ENCODE assay signal across 16 cellular contexts in genomic region chrX:66042307-66043077, GRCh38. TPM values are rescaled to one million over a fixed set of nuclear protein-coding genes. Genes with fewer than 3 reads are reported as not detected.
A peak's percentile ranks its signal among the peaks of the same experiment; 100 is the strongest.
DNase-seq lines count a peak whose midpoint lies in the region; ATAC-seq, FAIRE-seq and TF ChIP-seq lines count a peak whose summit lies in the region.
"Had no signal": no experiment of that assay in that cellular context is flagged by ENCODE, and none has a peak within 500 bp of the region (broad histone marks: within the 10 kb centered on the region; RNA-seq: fewer than 3 reads in every experiment).

No MANE protein-coding gene starts in this region.

- H2AFZ ChIP-seq in osteoblast (ENCODE audit: low read length), result no peak overlapping the region

- no peak for TF ChIP-seq CTCF in osteoblast (IDR thresholded peaks at IDR 0.05; ENCODE audit: extremely low read depth, low read depth, low read length)

- DNase-seq in GM19239 (ENCODE audit: insufficient read length, low spot score) (no peak), osteoblast (ENCODE audit: insufficient read length, low spot score, missing footprints) (no peak), SHP77 treated with DMSO at 0.1 percent for 48 hours (lab: John Stamatoyannopoulos, UW) (no peak), NCI-H510A treated with DMSO at 0.1 percent for 48 hours (lab: John Stamatoyannopoulos, UW) (no peak)
- DNase-seq in stimulated activated effector memory CD8-positive, alpha-beta T cell treated with anti-CD3 and anti-CD28 coated beads, Interleukin-12 subunit alpha, Interleukin-12 subunit beta, amount 100 ng/mL, for 72 hours (ENCODE audit: low spot score in 2 of 2), result no peak
- DNase-seq: NCI-H524, pancreas, SJCRH30 had no signal

- no peaks in the 10 kb centered on the region for H3K27me3 ChIP-seq in osteoblast (ENCODE audit: insufficient read depth, low read length)
- H3K27me3 ChIP-seq: cardiac muscle cell, pancreas, SJCRH30 had no signal

- H3K79me2 ChIP-seq in osteoblast (ENCODE audit: insufficient read depth, low read length), result no peaks in the 10 kb centered on the region

- H3K27ac ChIP-seq in osteoblast (ENCODE audit: low read depth, low read length), result no peak overlapping the region
- H3K27ac ChIP-seq: cardiac muscle cell, pancreas, SJCRH30 had no signal

- no peak overlapping the region for H3K27ac Mint-ChIP-seq in stimulated activated effector memory CD8-positive, alpha-beta T cell treated with anti-CD3 and anti-CD28 coated beads, Interleukin-12 subunit alpha, Interleukin-12 subunit beta, amount 100 ng/mL, for 72 hours
- H3K27ac Mint-ChIP-seq: activated T-helper 2 cell treated with anti-CD3 and anti-CD28 coated beads, Interferon-gamma antibody, Interleukin-2, Interleukin-4, amounts not matched to agents 10 μg/mL and 5 μg/mL and 100 μg/mL, durations not matched to agents 14 hours and 24 hours and 36 hours had no signal

- peak; percentile 100 for FAIRE-seq in GM19239 (lab: Jason Lieb, UNC)
- FAIRE-seq: pancreas had no signal

- no peaks in the 10 kb centered on the region for H3K9me3 ChIP-seq in osteoblast (ENCODE audit: low read depth, low read length)
- H3K9me3 ChIP-seq: pancreas, SJCRH30 had no signal

- no peak overlapping the region for H3K4me3 ChIP-seq in osteoblast (ENCODE audit: insufficient read depth, low read length)
- H3K4me3 ChIP-seq: cardiac muscle cell, pancreas, SJCRH30 had no signal

- no peaks in the 10 kb centered on the region for H3K9me3 Mint-ChIP-seq in stimulated activated effector memory CD8-positive, alpha-beta T cell treated with anti-CD3 and anti-CD28 coated beads, Interleukin-12 subunit alpha, Interleukin-12 subunit beta, amount 100 ng/mL, for 72 hours

- H3K4me2 ChIP-seq in osteoblast (ENCODE audit: insufficient read depth, low read length), result no peak overlapping the region

- H3K4me1 ChIP-seq in osteoblast (ENCODE audit: insufficient read depth, low read length), result no peaks in the 10 kb centered on the region
- H3K4me1 ChIP-seq: pancreas, SJCRH30 had no signal

- H3K36me3 Mint-ChIP-seq in stimulated activated effector memory CD8-positive, alpha-beta T cell treated with anti-CD3 and anti-CD28 coated beads, Interleukin-12 subunit alpha, Interleukin-12 subunit beta, amount 100 ng/mL, for 72 hours, result no peaks in the 10 kb centered on the region

- no peak overlapping the region for H3K4me3 Mint-ChIP-seq in stimulated activated effector memory CD8-positive, alpha-beta T cell treated with anti-CD3 and anti-CD28 coated beads, Interleukin-12 subunit alpha, Interleukin-12 subunit beta, amount 100 ng/mL, for 72 hours
- H3K4me3 Mint-ChIP-seq: stimulated activated memory B cell treated with anti-CD40 and anti-IgM and Interleukin-4, amounts not matched to agents 10 μg/mL and 1 μg/mL and 100 μg/mL, for 72 hours had no signal

- no peaks in the 10 kb centered on the region for H4K20me1 ChIP-seq in osteoblast (ENCODE audit: insufficient read depth, low read length)

- no peaks in the 10 kb centered on the region for H3K36me3 ChIP-seq in osteoblast (ENCODE audit: insufficient read depth, low read length)
- H3K36me3 ChIP-seq: cardiac muscle cell, pancreas, SJCRH30 had no signal

- peak; percentile 48 for ATAC-seq in GM21786 (IDR thresholded peaks at IDR 0.05; ENCODE audit: unreplicated experiment)
- ATAC-seq in HG03175 (IDR thresholded peaks at IDR 0.05; ENCODE audit: unreplicated experiment), result peak; percentile 44
- peak; percentile 61 for ATAC-seq in stimulated activated effector memory CD8-positive, alpha-beta T cell treated with anti-CD3 and anti-CD28 coated beads, Interleukin-12 subunit alpha, Interleukin-12 subunit beta, amount 100 ng/mL, for 72 hours
- ATAC-seq: activated CD4-positive, CD25-positive, alpha-beta regulatory T cell treated with anti-CD3 and anti-CD28 coated beads, Interleukin-2, amount 50 U/mL, for 24 hours; pancreas; stimulated activated memory B cell treated with anti-CD40 and anti-IgM and Interleukin-4, amounts not matched to agents 10 μg/mL and 1 μg/mL and 100 μg/mL, for 72 hours had no signal

- peaks cover 23% of the 10 kb centered on the region for H3K4me1 Mint-ChIP-seq in stimulated activated effector memory CD8-positive, alpha-beta T cell treated with anti-CD3 and anti-CD28 coated beads, Interleukin-12 subunit alpha, Interleukin-12 subunit beta, amount 100 ng/mL, for 72 hours

RNA-seq across cellular contexts. Expression of gene VSIG4, which starts 2.6 kb away (rescaled TPM):
- total RNA-seq in osteoblast, result 0.72 TPM in 1 of 2 replicates, not detected in the other
- total RNA-seq: activated T-helper 2 cell treated with anti-CD3 and anti-CD28 coated beads, Interferon-gamma antibody, Interleukin-2, Interleukin-4, amounts not matched to agents 10 μg/mL and 5 μg/mL and 100 μg/mL, durations not matched to agents 14 hours and 24 hours and 36 hours; cardiac muscle cell; epithelial cell of proximal tubule; M059J; SJCRH30 had no signal
